In the genomic region with DNA sequence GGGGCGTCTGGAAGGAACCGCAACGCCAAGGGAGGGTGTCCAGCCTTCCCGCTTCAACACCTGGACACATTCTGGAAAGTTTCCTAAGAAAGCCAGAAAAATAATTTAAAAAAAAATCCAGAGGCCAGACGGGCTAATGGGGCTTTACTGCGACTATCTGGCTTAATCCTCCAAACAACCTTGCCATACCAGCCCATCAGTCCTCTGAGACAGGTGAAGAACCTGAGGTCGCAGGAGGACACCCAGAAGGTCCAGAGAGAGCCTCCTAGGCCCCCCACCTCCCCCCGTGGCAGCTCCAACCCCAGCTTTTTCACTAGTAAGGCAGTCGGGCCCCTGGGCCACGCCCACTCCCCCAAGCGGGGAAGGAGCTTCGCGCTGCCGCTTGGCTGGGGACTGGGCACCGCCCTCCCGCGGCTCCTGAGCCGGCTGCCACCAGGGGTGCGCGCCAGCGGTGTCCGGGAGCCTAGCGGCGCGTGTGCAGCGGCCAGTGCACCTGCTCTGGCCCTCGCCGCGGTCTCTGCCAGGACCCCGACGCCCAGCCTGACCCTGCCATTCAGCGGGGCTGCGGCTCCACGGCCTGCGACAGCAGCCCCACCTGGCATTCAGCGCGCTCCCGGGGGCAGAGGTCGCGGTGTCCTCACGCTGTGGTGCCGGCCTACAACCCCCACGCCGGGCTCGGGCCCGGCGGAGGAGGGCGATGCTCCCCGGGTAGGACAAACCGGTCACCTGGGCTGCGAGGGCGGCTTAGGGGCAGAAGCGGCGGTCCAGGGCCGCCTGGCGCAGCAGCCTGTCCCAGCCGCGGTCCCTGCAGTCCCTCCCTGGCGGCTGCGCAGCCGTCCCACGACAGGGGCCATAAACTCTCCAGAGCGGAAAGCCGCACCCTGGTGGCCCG, we compare ENCODE assay signal across 7 cellular contexts. TPM values are rescaled to one million over a fixed set of nuclear protein-coding genes. Genes with fewer than 3 reads are reported as not detected.
"Had no signal": no experiment of that assay in that cellular context is flagged by ENCODE, and none has a peak within 500 bp of the region (broad histone marks: within the 10 kb centered on the region; RNA-seq: fewer than 3 reads in every experiment).

No MANE protein-coding gene starts in this region.

RNA-seq across cellular contexts. Expression of a gene that starts 37.8 kb away (rescaled TPM):
- total RNA-seq: LHCN-M2, MCF 10A, OCI-LY7, PC-9, Peyer's patch, Right ventricle myocardium inferior, SJCRH30 had no signal
